Comparison of ENCODE assay signal across 1 cellular context in the genomic region with DNA sequence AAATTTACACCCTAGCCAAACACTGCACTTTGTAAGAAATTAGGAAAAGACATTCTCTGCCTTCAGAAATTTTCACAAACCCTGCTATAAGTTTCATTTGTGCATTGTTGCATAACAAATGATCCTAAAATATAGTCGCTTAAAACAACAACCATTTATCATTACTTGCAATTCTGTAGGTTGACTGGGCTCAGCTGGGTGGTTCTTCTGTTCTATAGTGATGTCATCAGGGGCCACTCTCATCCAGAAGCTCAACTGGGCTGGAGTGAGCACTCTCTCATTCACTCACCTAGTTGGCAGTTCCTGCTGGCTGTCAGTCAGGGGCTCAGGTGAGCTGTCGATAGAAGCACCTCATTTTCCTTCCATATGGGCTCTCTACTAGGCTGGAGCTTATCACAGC.
TF ChIP-seq lines count a peak whose summit lies in the region.

No MANE protein-coding gene starts in this region.

TF ChIP-seq in HEK293T, 16 proteins besides CTCF, POLR2A, EP300 and RAD21 (continued from another document):
- TF ChIP-seq PKNOX1 (IDR thresholded peaks at IDR 0.05), result peak; percentile 44
- TF ChIP-seq TARDBP (IDR thresholded peaks at IDR 0.05), result no peak
- no peak for TF ChIP-seq ARNT (IDR thresholded peaks at IDR 0.05)
- TF ChIP-seq CTBP1 (IDR thresholded peaks at IDR 0.05; ENCODE audit: borderline replicate concordance), result no peak
- TF ChIP-seq FOXK2 (IDR thresholded peaks at IDR 0.05), result no peak
